ENCODE assay signal across 9 cellular contexts in genomic region chr19:48613024-48613851, GRCh38. TPM values are rescaled to one million over a fixed set of nuclear protein-coding genes. Genes with fewer than 3 reads are reported as not detected.
DNase-seq lines count a peak whose midpoint lies in the region; ATAC-seq and TF ChIP-seq lines count a peak whose summit lies in the region.
"Had no signal": no experiment of that assay in that cellular context is flagged by ENCODE, and none has a peak within 500 bp of the region (broad histone marks: within the 10 kb centered on the region; RNA-seq: fewer than 3 reads in every experiment).

No MANE protein-coding gene starts in this region.

- no peaks in the 10 kb centered on the region for H3K27me3 ChIP-seq in GM23338 (ENCODE audit: insufficient read depth)
- no peaks in the 10 kb centered on the region for H3K27me3 ChIP-seq in skeletal muscle tissue (ENCODE audit: control insufficient read depth in 3 of 3, insufficient read depth in 3 of 3, low read length in 3 of 3)

- no peak for DNase-seq in GM23338 (ENCODE audit: low spot score)
- DNase-seq in RWPE1 (ENCODE audit: low spot score), result no peak
- peak in 29 of 51 donors; percentile 14 to 71 (median 52) for DNase-seq in hypothalamus (lab: John Stamatoyannopoulos, UW)
- DNase-seq in GM03348 (ENCODE audit: low spot score), result no peak
- DNase-seq in activated gamma-delta T cell treated with Interleukin-2 at 50 U/mL for 16 hours, result no peak
- DNase-seq: immature natural killer cell, NCI-H226 had no signal

- H3K27ac ChIP-seq in GM23338 (ENCODE audit: low read depth), result peak overlapping the region; percentile 99; the same call in 1 of the 2 replicates
- H3K27ac ChIP-seq in RWPE1, result peak overlapping the region; percentile 92
- H3K27ac ChIP-seq in skeletal muscle tissue (ENCODE audit: low read depth, low read length), result peak overlapping the region; percentile 77

- H4K20me1 ChIP-seq in GM23338 (replicated peaks; ENCODE audit: insufficient read depth), result peaks cover 17% of the 10 kb centered on the region

- TF ChIP-seq CTCF in GM23338 (conservative IDR thresholded peaks at IDR 0.05; ENCODE audit: low read depth in 2 of 2), result no peak
- TF ChIP-seq CTCF in RWPE1 (conservative IDR thresholded peaks at IDR 0.05; ENCODE audit: low read depth), result no peak

- peaks cover 39% of the 10 kb centered on the region for H3K27me3 Mint-ChIP-seq in GM23338 (ENCODE audit: insufficient read depth, low read depth, poor library complexity)

- H2AFZ ChIP-seq in GM23338, result no peak overlapping the region

- POLR2A ChIA-PET in RWPE1 (lab: Yijun Ruan, JAX; ENCODE audit: low non-redundant PET), result interaction anchor here (0.7 kb wide), 1 partner anchor 16 kb away, joined by 4 read pairs; no protein-coding TSS in a partner anchor

- peaks cover 46% of the 10 kb centered on the region for H3K36me3 Mint-ChIP-seq in GM23338 (ENCODE audit: low read depth)

- no peak overlapping the region for H3K4me2 ChIP-seq in GM23338

- CTCF ChIA-PET in RWPE1 (lab: Yijun Ruan, JAX), result interaction anchor here (0.7 kb wide), 1 partner anchor 107 kb away, joined by 3 read pairs; no protein-coding TSS in a partner anchor

- ATAC-seq in GM23338, result no peak
- ATAC-seq in esophagus mucosa, result no peak

- peaks cover 42% of the 10 kb centered on the region for H3F3A ChIP-seq in GM23338 (replicated peaks; ENCODE audit: low read depth)

- H3K4me1 ChIP-seq in GM23338 (ENCODE audit: insufficient read depth), result peaks cover 39% of the 10 kb centered on the region
- H3K4me1 ChIP-seq in skeletal muscle tissue (ENCODE audit: control insufficient read depth in 3 of 3, insufficient read depth in 3 of 3, low read length in 3 of 3), result peaks cover 39 to 54% (median 47%) of the 10 kb centered on the region in 3 donors

- H3K4me3 Mint-ChIP-seq in GM23338, result peak overlapping the region; percentile 61
- H3K4me3 Mint-ChIP-seq: immature natural killer cell had no signal

- peaks cover 25% of the 10 kb centered on the region for H3K79me2 ChIP-seq in GM23338 (replicated peaks; ENCODE audit: insufficient read depth)

- H3K4me3 ChIP-seq in GM23338 (no peak overlapping the region), skeletal muscle tissue (ENCODE audit: low read length in 3 of 3) (peak overlapping the region in 2 of 3 donors; percentile 32 to 63)

- H3K9me2 ChIP-seq in GM23338 (ENCODE audit: insufficient read depth), result no peaks in the 10 kb centered on the region

- H3K36me3 ChIP-seq in GM23338 (ENCODE audit: insufficient read depth), result peaks cover 29% of the 10 kb centered on the region
- H3K36me3 ChIP-seq in skeletal muscle tissue (ENCODE audit: control insufficient read depth in 3 of 3, insufficient read depth in 3 of 3, low read length in 3 of 3), result peaks cover 22 to 30% (median 29%) of the 10 kb centered on the region in 3 donors

- H3K9me3 Mint-ChIP-seq in GM23338, result no peaks in the 10 kb centered on the region; the same call in 1 of the 3 replicates
- H3K9me3 Mint-ChIP-seq: immature natural killer cell had no signal

- H3K9me3 ChIP-seq in skeletal muscle tissue (ENCODE audit: control insufficient read depth in 3 of 3, low read length in 3 of 3), result no peaks in the 10 kb centered on the region

- peaks cover 44% of the 10 kb centered on the region for H3K4me1 Mint-ChIP-seq in GM23338

- peak overlapping the region; percentile 98 for H3K27ac Mint-ChIP-seq in GM23338

- peak overlapping the region; percentile 20 to 79 (median 38) for H3K9ac ChIP-seq in skeletal muscle tissue (ENCODE audit: low read depth in 1 of 3, low read length in 3 of 3)

TF ChIP-seq in GM23338, 12 proteins besides CTCF, POLR2A, EP300 and RAD21:
- TF ChIP-seq POLR2AphosphoS5 (IDR thresholded peaks at IDR 0.05; ENCODE audit: low read depth) (0 out of 2 replicates have a peak, but pooled peaks have one; percentile 4), JUNB (IDR thresholded peaks at IDR 0.05; ENCODE audit: unreplicated experiment) (no peak)
TF ChIP-seq in GM23338: peak in this region for 1.

RNA-seq across cellular contexts. Expression of gene FAM83E, which starts 1.6 kb away (rescaled TPM):
- 2.3 and 4.5 TPM in 2 replicates for total RNA-seq in GM23338 (2014; rRNA removed; shearing (Covaris generic))
- 0.90 and 1.0 TPM in 2 replicates for polyA plus RNA-seq in GM23338 (2016; fragmentation: Nextera tagmentation; extraction: Ambion mirVana)
- total RNA-seq in skeletal muscle tissue (1.6 TPM), esophagus mucosa (6.5 TPM)
- polyA plus RNA-seq: immature natural killer cell had no signal

RNA-seq across cellular contexts. Expression of gene RPL18, which starts 5.7 kb away (rescaled TPM):
- total RNA-seq in GM23338 (2014; rRNA removed; shearing (Covaris generic)), result 1,660 and 1,898 TPM in 2 replicates
- polyA plus RNA-seq in GM23338 (2016; fragmentation: Nextera tagmentation; extraction: Ambion mirVana), result 2,011 and 2,172 TPM in 2 replicates
- total RNA-seq in skeletal muscle tissue (2,225 TPM), esophagus mucosa (1,668 TPM)

RNA-seq across cellular contexts. Expression of gene SPHK2, which starts 6.1 kb away (rescaled TPM):
- total RNA-seq in GM23338 (2014; rRNA removed; shearing (Covaris generic)), result 39.8 and 50.3 TPM in 2 replicates
- polyA plus RNA-seq in GM23338 (2016; fragmentation: Nextera tagmentation; extraction: Ambion mirVana), result 18.3 TPM in 2 replicates
- total RNA-seq in skeletal muscle tissue, result 2.1 TPM
- 7.7 TPM for total RNA-seq in esophagus mucosa

RNA-seq across cellular contexts. Expression of gene SPACA4, which starts 6.7 kb away (rescaled TPM):
- total RNA-seq in GM23338 (2014; rRNA removed; shearing (Covaris generic)), result not detected in 2 replicates
- not detected in 2 replicates for polyA plus RNA-seq in GM23338 (2016; fragmentation: Nextera tagmentation; extraction: Ambion mirVana)
- total RNA-seq in skeletal muscle tissue (not detected), esophagus mucosa (0.64 TPM)
- polyA plus RNA-seq: immature natural killer cell had no signal

RNA-seq across cellular contexts. Expression of gene DBP, which starts 23.9 kb away (rescaled TPM):
- 5.7 and 5.9 TPM in 2 replicates for total RNA-seq in GM23338 (2014; rRNA removed; shearing (Covaris generic))
- 5.0 and 6.3 TPM in 2 replicates for polyA plus RNA-seq in GM23338 (2016; fragmentation: Nextera tagmentation; extraction: Ambion mirVana)
- total RNA-seq in skeletal muscle tissue (6.8 TPM), esophagus mucosa (6.7 TPM)

Comparison
In these comparisons a context has a peak if more than half of its experiments do, and no peak if none do; other contexts are left out.
1. DNase-seq: peak in hypothalamus (29 of 51); none in GM23338 (single experiment), RWPE1 (single experiment), GM03348 (single experiment) and activated gamma-delta T cell treated with Interleukin-2 at 50 U/mL for 16 hours (single experiment).
2. Peak in every context shown above with its lines, with median percentiles within 50 percentile points of each other: H3K27ac ChIP-seq.